8 cellular contexts compared by ENCODE assay signal in genomic region chr12:56299853-56300643, GRCh38. TPM values are rescaled to one million over a fixed set of nuclear protein-coding genes. Genes with fewer than 3 reads are reported as not detected.
A peak's percentile ranks its signal among the peaks of the same experiment; 100 is the strongest.
DNase-seq lines count a peak whose midpoint lies in the region; ATAC-seq and TF ChIP-seq lines count a peak whose summit lies in the region.

TSS of gene CS (minus strand) at chr12:56300330. CDS start at chr12:56300201, 129 bp downstream.

- H3K4me1 ChIP-seq in parathyroid adenoma (peaks cover 16% of the 10 kb centered on the region), tibial nerve (peaks cover 0 to 59% (median 30%) of the 10 kb centered on the region in 4 donors)

- intact Hi-C loops in Right ventricle myocardium superior (cut with DNase I), result no loop called here

- H3K9me3 ChIP-seq in parathyroid adenoma (ENCODE audit: control insufficient read depth, low read length), result no peaks in the 10 kb centered on the region
- no peaks in the 10 kb centered on the region for H3K9me3 ChIP-seq in tibial nerve

- H3K27ac ChIP-seq in parathyroid adenoma (peak within 1 kb of the TSS; percentile 98), tibial nerve (peak within 1 kb of the TSS; percentile 70 to 94 (median 91))

- no peaks in the 10 kb centered on the region for H3K36me3 ChIP-seq in parathyroid adenoma (ENCODE audit: control insufficient read depth, insufficient read depth, low read length)
- peaks cover 0 to 24% (median 3%) of the 10 kb centered on the region in 3 donors for H3K36me3 ChIP-seq in tibial nerve

- TF ChIP-seq POLR2A in tibial nerve (IDR thresholded peaks at IDR 0.05), result peak; percentile 40 to 71

- peak; percentile 93 for ATAC-seq in HG02763 (IDR thresholded peaks at IDR 0.05; ENCODE audit: unreplicated experiment)
- ATAC-seq in activated naive CD8-positive, alpha-beta T cell treated with anti-CD3 and anti-CD28 coated beads, Interleukin-2, amount 50 U/mL, for 24 hours, result peak; percentile 97
- peak; percentile 97 for ATAC-seq in Right ventricle myocardium superior (ENCODE audit: poor library complexity)

- H3K27me3 ChIP-seq in parathyroid adenoma (ENCODE audit: control insufficient read depth, insufficient read depth, low read length) (no peaks in the 10 kb centered on the region), tibial nerve (no peaks in the 10 kb centered on the region)

- H3K9me3 Mint-ChIP-seq in activated naive CD8-positive, alpha-beta T cell treated with anti-CD3 and anti-CD28 coated beads, Interleukin-2, amount 50 U/mL, for 24 hours, result no peaks in the 10 kb centered on the region

- peaks cover 49% of the 10 kb centered on the region for H3K4me1 Mint-ChIP-seq in activated naive CD8-positive, alpha-beta T cell treated with anti-CD3 and anti-CD28 coated beads, Interleukin-2, amount 50 U/mL, for 24 hours

- peak within 1 kb of the TSS; percentile 96 for H2AFZ ChIP-seq in parathyroid adenoma

- 1% methylated on average over 44 of the region's 63 CpGs for WGBS in tibial nerve, 2 donors

- DNase-seq in GM12865 (ENCODE audit: low read depth) (peak; percentile 99), NCI-H1417 treated with DMSO at 0.1 percent for 48 hours (lab: John Stamatoyannopoulos, UW) (peak; percentile 99), SW480 (ENCODE audit: low spot score) (peak; percentile 99), Right ventricle myocardium superior (peak; percentile 99), tibial nerve (ENCODE audit: low spot score in 2 of 2) (peak; percentile 98)
- DNase-seq in activated naive CD8-positive, alpha-beta T cell treated with anti-CD3 and anti-CD28 coated beads, Interleukin-2, amount 50 U/mL, for 24 hours, result peak; percentile 98

- peaks cover 30% of the 10 kb centered on the region for H3K36me3 Mint-ChIP-seq in activated naive CD8-positive, alpha-beta T cell treated with anti-CD3 and anti-CD28 coated beads, Interleukin-2, amount 50 U/mL, for 24 hours (ENCODE audit: low read depth)

- H3K27me3 Mint-ChIP-seq in activated naive CD8-positive, alpha-beta T cell treated with anti-CD3 and anti-CD28 coated beads, Interleukin-2, amount 50 U/mL, for 24 hours, result no peaks in the 10 kb centered on the region

- no peak for TF ChIP-seq CTCF in GM12865 (IDR thresholded peaks at IDR 0.05; ENCODE audit: insufficient read depth, low read depth, low read length, missing control alignments)
- TF ChIP-seq CTCF in parathyroid adenoma (IDR thresholded peaks at IDR 0.05), result no peak
- TF ChIP-seq CTCF in tibial nerve (IDR thresholded peaks at IDR 0.05), result peak in 1 of 5 experiments; percentile 30

- H3K79me2 ChIP-seq in parathyroid adenoma, result peaks cover 44% of the 10 kb centered on the region

- peak within 1 kb of the TSS; percentile 96 for H3K4me3 Mint-ChIP-seq in activated naive CD8-positive, alpha-beta T cell treated with anti-CD3 and anti-CD28 coated beads, Interleukin-2, amount 50 U/mL, for 24 hours

- TF ChIP-seq EP300 in tibial nerve (IDR thresholded peaks at IDR 0.05), result peak in 1 of 2 donors; percentile 74

- peak within 1 kb of the TSS; percentile 71 for H3K4me3 ChIP-seq in GM12865 (ENCODE audit: low read depth, low read length)
- H3K4me3 ChIP-seq in parathyroid adenoma (ENCODE audit: low read depth, low read length), result peak within 1 kb of the TSS; percentile 83
- peak within 1 kb of the TSS; percentile 47 to 88 (median 82) for H3K4me3 ChIP-seq in tibial nerve

- H3K4me2 ChIP-seq in parathyroid adenoma (ENCODE audit: low read length), result peak within 1 kb of the TSS; percentile 80

- peak within 1 kb of the TSS; percentile 69 for H3K9ac ChIP-seq in parathyroid adenoma

- H3K27ac Mint-ChIP-seq in activated naive CD8-positive, alpha-beta T cell treated with anti-CD3 and anti-CD28 coated beads, Interleukin-2, amount 50 U/mL, for 24 hours, result peak within 1 kb of the TSS; percentile 96

RNA-seq across cellular contexts. Expression of gene CS, which starts in this region (rescaled TPM):
- 779 TPM for total RNA-seq in Right ventricle myocardium superior
- 100 to 1,000 TPM in 1 of 4 donors, 10 to 100 TPM in 3; 63.7 to 112 (median 84.2) TPM for total RNA-seq in tibial nerve

Comparison
In these comparisons a context has a peak if more than half of its experiments do, and no peak if none do; other contexts are left out.
1. Peak in every context shown above with its lines: DNase-seq, ATAC-seq, H3K4me3 ChIP-seq and H3K27ac ChIP-seq.